In the genomic region with DNA sequence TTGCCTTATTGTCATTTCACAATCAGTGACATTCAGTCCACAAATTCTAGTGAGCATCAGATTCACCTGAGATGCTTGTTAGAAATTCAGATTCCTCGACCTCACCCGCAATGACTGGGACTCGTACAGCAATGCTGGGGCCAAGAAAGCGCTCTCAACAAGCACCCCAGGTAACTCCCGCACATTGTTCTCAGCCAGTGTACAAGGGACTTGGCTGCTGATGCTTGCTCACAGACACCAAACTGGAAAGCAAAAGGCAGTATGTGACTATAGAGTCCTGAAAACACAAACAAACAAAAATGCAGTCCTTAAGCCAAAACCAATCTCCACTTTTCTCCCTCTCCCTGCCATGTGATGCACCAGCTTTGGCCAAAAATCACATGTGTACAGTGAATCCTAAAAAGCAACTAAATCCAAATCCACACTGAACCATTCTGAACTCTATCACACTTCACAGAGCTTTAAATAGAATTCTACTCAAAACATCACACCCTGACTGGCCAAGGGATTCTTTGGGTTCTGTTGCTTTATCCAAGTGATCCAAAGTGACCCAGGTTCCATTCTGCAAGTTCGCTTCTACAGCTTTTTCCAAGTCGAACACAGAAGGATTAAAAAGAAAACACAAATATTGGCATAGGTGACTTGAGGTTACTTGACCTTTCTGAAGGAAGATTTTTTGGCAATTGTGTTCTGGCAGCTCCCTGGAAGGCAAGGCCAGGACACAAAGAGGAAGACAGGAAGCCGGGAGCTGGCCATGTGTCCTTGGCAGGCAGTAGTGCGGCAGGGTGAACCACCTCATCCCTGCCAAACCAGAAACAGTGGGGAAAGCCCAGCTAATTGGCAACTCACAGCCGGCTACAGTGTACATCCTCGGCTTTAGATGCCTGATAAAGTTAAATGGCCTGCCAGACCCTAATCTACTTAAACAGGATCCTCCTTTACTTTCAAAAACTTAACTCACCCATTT, we compare ENCODE assay signal across 9 cellular contexts.
DNase-seq lines count a peak whose midpoint lies in the region; ATAC-seq, FAIRE-seq and TF ChIP-seq lines count a peak whose summit lies in the region.
"Had no signal": no experiment of that assay in that cellular context is flagged by ENCODE, and none has a peak within 500 bp of the region (broad histone marks: within the 10 kb centered on the region; RNA-seq: fewer than 3 reads in every experiment).

No MANE protein-coding gene starts in this region.

- H3K4me3 ChIP-seq in pancreas, result no peak overlapping the region
- H3K4me3 ChIP-seq in Caco-2 (ENCODE audit: low read depth, low read length), result no peak overlapping the region

- peak overlapping the region in 2 of 4 donors; percentile 34 to 58 for H3K27ac ChIP-seq in pancreas

- peaks cover 2% of the 10 kb centered on the region for H3K27me3 Mint-ChIP-seq in activated CD8-positive, alpha-beta T cell treated with anti-CD3 and anti-CD28 coated beads for 36 hours
- H3K27me3 Mint-ChIP-seq in Caco-2 (ENCODE audit: insufficient read depth, unreplicated experiment), result no peaks in the 10 kb centered on the region

- TF ChIP-seq CTCF in pancreas (IDR thresholded peaks at IDR 0.05), result no peak
- no peak for TF ChIP-seq CTCF in activated CD8-positive, alpha-beta T cell treated with anti-CD3 and anti-CD28 coated beads for 36 hours (IDR thresholded peaks at IDR 0.05)
- TF ChIP-seq CTCF in Caco-2 (IDR thresholded peaks at IDR 0.05; ENCODE audit: insufficient read depth in 1 of 2, low read depth in 1 of 2, low read length in 1 of 2, severe bottlenecking in 1 of 2, unreplicated experiment in 1 of 2), result no peak

- no peaks in the 10 kb centered on the region for H3K9me3 Mint-ChIP-seq in activated CD8-positive, alpha-beta T cell treated with anti-CD3 and anti-CD28 coated beads for 36 hours
- H3K9me3 Mint-ChIP-seq in Caco-2 (ENCODE audit: unreplicated experiment), result no peaks in the 10 kb centered on the region

- 45 to 47% methylated on average over 11 of the region's 11 CpGs for WGBS in pancreas, 2 donors

- no peaks in the 10 kb centered on the region for H3K36me3 Mint-ChIP-seq in activated CD8-positive, alpha-beta T cell treated with anti-CD3 and anti-CD28 coated beads for 36 hours (ENCODE audit: low read depth)
- H3K36me3 Mint-ChIP-seq in Caco-2 (ENCODE audit: insufficient read depth, unreplicated experiment), result no peaks in the 10 kb centered on the region
- H3K36me3 Mint-ChIP-seq: activated naive CD4-positive, alpha-beta T cell treated with anti-CD3 and anti-CD28 coated beads, Interleukin-2, amount 50 U/mL, for 72 hours had no signal

- no peaks in the 10 kb centered on the region for H3K27me3 ChIP-seq in pancreas
- no peaks in the 10 kb centered on the region for H3K27me3 ChIP-seq in Caco-2 (replicated peaks; ENCODE audit: control insufficient read depth, insufficient read depth, low read length)

- DNase-seq in Daoy (ENCODE audit: low read depth) (peak; percentile 89), amygdala (lab: John Stamatoyannopoulos, UW) (peak in 36 of 56 donors; percentile 5 to 72 (median 32)), Right ventricle myocardium superior (peak; percentile 84), pancreas (peak in 5 of 6 donors; percentile 51 to 68 (median 52)), Caco-2 (no peak)
- DNase-seq in activated CD8-positive, alpha-beta T cell treated with anti-CD3 and anti-CD28 coated beads for 36 hours, result no peak

- intact Hi-C loops in Right ventricle myocardium superior (cut with DNase I) (no loop called here), pancreas (cut with DNase I) (no loop called here), Caco-2 (cut with micrococcal nuclease; ENCODE audit: unreplicated experiment) (no loop called here)
- intact Hi-C loops in activated CD8-positive, alpha-beta T cell treated with anti-CD3 and anti-CD28 coated beads for 36 hours (cut with micrococcal nuclease), result no loop called here

- no peak for FAIRE-seq in pancreas (lab: Jason Lieb, UNC)

- no TSS peak for BruUV-seq in Caco-2 (replicated peaks; lab: Mats Ljungman, UMichigan)

- peak; percentile 91 for ATAC-seq in Right ventricle myocardium superior (ENCODE audit: poor library complexity)
- peak; percentile 70 to 87 (median 79) for ATAC-seq in pancreas
- ATAC-seq in HG03521 (IDR thresholded peaks at IDR 0.05; ENCODE audit: unreplicated experiment), result no peak
- ATAC-seq in activated CD8-positive, alpha-beta T cell treated with anti-CD3 and anti-CD28 coated beads for 36 hours, result no peak
- ATAC-seq in GM21423 (IDR thresholded peaks at IDR 0.05; ENCODE audit: unreplicated experiment), result no peak
- ATAC-seq: activated naive CD4-positive, alpha-beta T cell treated with anti-CD3 and anti-CD28 coated beads, Interleukin-2, amount 50 U/mL, for 72 hours had no signal

- H3K4me1 Mint-ChIP-seq in activated CD8-positive, alpha-beta T cell treated with anti-CD3 and anti-CD28 coated beads for 36 hours (ENCODE audit: low read depth), result no peaks in the 10 kb centered on the region
- no peaks in the 10 kb centered on the region for H3K4me1 Mint-ChIP-seq in Caco-2 (ENCODE audit: low read depth, unreplicated experiment)

- POLR2A ChIA-PET in activated CD8-positive, alpha-beta T cell treated with anti-CD3 and anti-CD28 coated beads for 36 hours (lab: Charles Lee), result no interaction called here
- POLR2A ChIA-PET in Caco-2 (lab: Charles Lee), result no interaction called here

- H3K36me3 ChIP-seq in pancreas, result no peaks in the 10 kb centered on the region
- H3K36me3 ChIP-seq in Caco-2 (ENCODE audit: control insufficient read depth, insufficient read depth, low read length), result no peaks in the 10 kb centered on the region

- CTCF ChIA-PET in activated CD8-positive, alpha-beta T cell treated with anti-CD3 and anti-CD28 coated beads for 36 hours (lab: Charles Lee), result no interaction called here
- CTCF ChIA-PET in Caco-2 (lab: Charles Lee), result no interaction called here

- H3K9me3 ChIP-seq in pancreas, result no peaks in the 10 kb centered on the region
- H3K9me3 ChIP-seq in Caco-2, result no peaks in the 10 kb centered on the region

- H3K4me3 Mint-ChIP-seq in activated CD8-positive, alpha-beta T cell treated with anti-CD3 and anti-CD28 coated beads for 36 hours, result no peak overlapping the region
- no peak overlapping the region for H3K4me3 Mint-ChIP-seq in Caco-2 (ENCODE audit: unreplicated experiment)

- H3K4me1 ChIP-seq in pancreas, result peaks cover 25 to 33% (median 32%) of the 10 kb centered on the region in 3 donors
- no peaks in the 10 kb centered on the region for H3K4me1 ChIP-seq in Caco-2

- no peak overlapping the region for H3K27ac Mint-ChIP-seq in activated CD8-positive, alpha-beta T cell treated with anti-CD3 and anti-CD28 coated beads for 36 hours
- no peak overlapping the region for H3K27ac Mint-ChIP-seq in Caco-2 (ENCODE audit: unreplicated experiment)
- H3K27ac Mint-ChIP-seq: activated naive CD4-positive, alpha-beta T cell treated with anti-CD3 and anti-CD28 coated beads, Interleukin-2, amount 50 U/mL, for 72 hours had no signal

Comparison
In these comparisons a context has a peak if more than half of its experiments do, and no peak if none do; other contexts are left out.
1. DNase-seq: peak in Daoy (single experiment), amygdala (36 of 56), Right ventricle myocardium superior (single experiment) and pancreas (5 of 6); none in activated CD8-positive, alpha-beta T cell treated with anti-CD3 and anti-CD28 coated beads for 36 hours (single experiment) and Caco-2 (0 of 2).
2. ATAC-seq: peak in Right ventricle myocardium superior (single experiment) and pancreas (4 of 4); none in HG03521 (single experiment), activated CD8-positive, alpha-beta T cell treated with anti-CD3 and anti-CD28 coated beads for 36 hours (single experiment) and GM21423 (single experiment).